Comparison of ENCODE assay signal across 8 cellular contexts in the genomic region with DNA sequence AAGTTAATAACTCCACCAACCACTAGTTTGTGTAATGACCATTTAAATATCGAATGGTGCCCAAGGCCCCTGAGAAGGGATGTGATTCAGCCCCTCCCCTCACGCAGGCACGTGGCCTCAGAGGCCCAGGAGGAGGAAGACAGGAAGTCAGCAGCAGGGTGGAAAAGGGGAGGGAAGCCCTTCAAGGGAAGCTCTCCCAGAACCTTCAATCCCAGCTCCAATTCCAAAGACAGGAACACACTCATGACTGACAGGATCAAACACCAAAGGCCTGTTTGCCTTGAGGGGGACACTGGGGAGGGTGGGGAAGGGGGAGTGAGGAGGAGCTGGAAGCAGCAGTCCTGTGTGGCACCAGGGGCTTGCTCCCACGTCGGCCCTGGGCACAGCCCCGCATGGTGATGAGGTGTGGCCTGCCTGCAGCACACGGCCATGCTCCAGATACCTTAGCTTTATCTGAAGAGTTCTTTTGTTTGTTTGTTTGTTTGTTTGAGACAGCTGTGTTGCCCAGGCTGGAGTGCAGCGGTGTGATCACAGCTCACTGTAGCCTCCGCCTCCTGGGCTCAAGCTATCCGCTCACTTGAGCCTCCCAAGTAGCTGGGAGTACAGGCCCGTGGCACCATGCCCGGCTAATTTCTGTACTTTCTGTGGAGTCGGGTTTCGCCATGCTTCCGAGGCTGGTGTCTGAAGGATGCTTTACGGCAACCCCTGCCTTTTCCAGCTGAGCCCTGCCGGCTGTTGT.
DNase-seq lines count a peak whose midpoint lies in the region; ATAC-seq and TF ChIP-seq lines count a peak whose summit lies in the region.

No MANE protein-coding gene starts in this region.

- TF ChIP-seq EP300 in stomach (IDR thresholded peaks at IDR 0.05) = no peak

- no peaks in the 10 kb centered on the region for H3K27me3 ChIP-seq in MG63
- no peaks in the 10 kb centered on the region for H3K27me3 ChIP-seq in stomach

- ATAC-seq in left ventricle myocardium superior (no peak), HG03520 (IDR thresholded peaks at IDR 0.05; ENCODE audit: unreplicated experiment) (no peak), GM18870 (IDR thresholded peaks at IDR 0.05; ENCODE audit: unreplicated experiment) (no peak), GM21619 (IDR thresholded peaks at IDR 0.05; ENCODE audit: unreplicated experiment) (no peak)

- H3K4me3 Mint-ChIP-seq in activated CD4-positive, alpha-beta memory T cell treated with anti-CD3 and anti-CD28 coated beads for 36 hours = no peak overlapping the region

- DNase-seq in COLO829 (ENCODE audit: low spot score) (peak; percentile 53), MG63 (peak; percentile 82), left ventricle myocardium superior (peak; percentile 60), stomach (no peak)
- no peak for DNase-seq in activated CD4-positive, alpha-beta memory T cell treated with anti-CD3 and anti-CD28 coated beads for 36 hours

- no peak for TF ChIP-seq POLR2A in stomach (IDR thresholded peaks at IDR 0.05)

- no peaks in the 10 kb centered on the region for H3K9me3 Mint-ChIP-seq in activated CD4-positive, alpha-beta memory T cell treated with anti-CD3 and anti-CD28 coated beads for 36 hours

- POLR2A ChIA-PET in activated CD4-positive, alpha-beta memory T cell treated with anti-CD3 and anti-CD28 coated beads for 36 hours (lab: Charles Lee) = interaction anchor here (1.4 to 2.7 kb wide), 2 partner anchors 28 to 185 kb away, joined by 4 to 13 read pairs; partner anchors contain the start of gene SPG7

- H3K9me3 ChIP-seq in MG63 (no peaks in the 10 kb centered on the region), stomach (no peaks in the 10 kb centered on the region)

- H3K4me3 ChIP-seq in MG63 = no peak overlapping the region
- no peak overlapping the region for H3K4me3 ChIP-seq in stomach

- CTCF ChIA-PET in activated CD4-positive, alpha-beta memory T cell treated with anti-CD3 and anti-CD28 coated beads for 36 hours (lab: Charles Lee) = no interaction called here

- peak overlapping the region; percentile 74 for H3K27ac Mint-ChIP-seq in activated CD4-positive, alpha-beta memory T cell treated with anti-CD3 and anti-CD28 coated beads for 36 hours

- intact Hi-C loops in activated CD4-positive, alpha-beta memory T cell treated with anti-CD3 and anti-CD28 coated beads for 36 hours (cut with micrococcal nuclease) = loop anchor here (5.0 kb wide), 1 partner anchor 240 kb away; the partner anchor contains the start of gene RPL13
- intact Hi-C loops in left ventricle myocardium superior (cut with micrococcal nuclease) = no loop called here
- intact Hi-C loops in stomach (cut with DNase I; ENCODE audit: low total_unique reads) = no loop called here

- H3K27me3 Mint-ChIP-seq in activated CD4-positive, alpha-beta memory T cell treated with anti-CD3 and anti-CD28 coated beads for 36 hours = no peaks in the 10 kb centered on the region

- H3K4me1 ChIP-seq in stomach = peaks cover 84 to 100% (median 96%) of the 10 kb centered on the region in 4 donors

- H3K4me1 Mint-ChIP-seq in activated CD4-positive, alpha-beta memory T cell treated with anti-CD3 and anti-CD28 coated beads for 36 hours (ENCODE audit: low read depth) = peaks cover 95% of the 10 kb centered on the region

- peak overlapping the region in 4 of 5 donors; percentile 39 to 83 (median 48) for H3K27ac ChIP-seq in stomach

- 54 to 68% (median 61%) methylated on average over 15 to 17 of the region's 17 CpGs for WGBS in stomach, 5 donors

- H3K36me3 ChIP-seq in MG63 = peaks cover 11% of the 10 kb centered on the region
- no peaks in the 10 kb centered on the region for H3K36me3 ChIP-seq in stomach

- no peak for TF ChIP-seq CTCF in stomach (IDR thresholded peaks at IDR 0.05)

- peaks cover 13% of the 10 kb centered on the region for H3K36me3 Mint-ChIP-seq in activated CD4-positive, alpha-beta memory T cell treated with anti-CD3 and anti-CD28 coated beads for 36 hours

Comparison
In these comparisons a context has a peak if more than half of its experiments do, and no peak if none do; other contexts are left out.
1. DNase-seq: peak in COLO829 (single experiment), MG63 (single experiment) and left ventricle myocardium superior (single experiment); none in activated CD4-positive, alpha-beta memory T cell treated with anti-CD3 and anti-CD28 coated beads for 36 hours (single experiment) and stomach (single experiment).